12 cellular contexts compared by ENCODE assay signal in the genomic region with DNA sequence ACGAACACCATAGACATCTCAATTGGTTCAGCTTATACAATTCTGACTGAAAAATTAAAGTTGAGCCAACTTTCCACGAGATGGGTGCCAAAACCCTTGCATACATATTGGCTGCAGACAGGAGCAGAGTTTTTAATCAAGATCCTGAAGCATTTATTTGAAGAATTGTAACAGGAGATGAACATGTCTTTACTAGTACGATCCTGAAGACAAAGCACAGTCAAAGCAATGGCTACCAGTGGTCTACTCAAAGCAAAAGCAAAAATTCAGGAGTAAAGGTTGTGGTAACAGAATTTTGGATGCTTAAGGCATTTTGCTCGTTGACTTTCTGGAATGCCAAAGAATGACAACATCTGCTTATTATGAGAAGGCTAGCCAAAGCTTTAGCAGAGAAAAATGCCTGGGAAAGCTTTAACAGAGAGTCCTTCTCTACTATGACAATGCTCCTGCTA. TPM values are rescaled to one million over a fixed set of nuclear protein-coding genes. Genes with fewer than 3 reads are reported as not detected.
DNase-seq lines count a peak whose midpoint lies in the region; ATAC-seq and TF ChIP-seq lines count a peak whose summit lies in the region.
"Had no signal": no experiment of that assay in that cellular context is flagged by ENCODE, and none has a peak within 500 bp of the region (broad histone marks: within the 10 kb centered on the region; RNA-seq: fewer than 3 reads in every experiment).

No MANE protein-coding gene starts in this region.

- CTCF ChIA-PET in AG04450 (lab: Charles Lee), result no interaction called here

- peak overlapping the region; percentile 42 for H3K27ac ChIP-seq in AG04450 (ENCODE audit: low read depth, low read length)
- H3K27ac ChIP-seq: SJCRH30 had no signal

- H3K9me3 Mint-ChIP-seq in type B pancreatic cell, result peaks cover 19% of the 10 kb centered on the region

- TF ChIP-seq CTCF in AG04450 (IDR thresholded peaks at IDR 0.05; ENCODE audit: low read depth, low read length), result no peak
- no peak for TF ChIP-seq CTCF in fibroblast of villous mesenchyme (IDR thresholded peaks at IDR 0.05; ENCODE audit: insufficient read depth, low read depth, low read length)
- no peak for TF ChIP-seq CTCF in type B pancreatic cell (conservative IDR thresholded peaks at IDR 0.05)

- DNase-seq in AG04450 (ENCODE audit: low read depth, low spot score) (peak; percentile 33), RPMI7951 (ENCODE audit: low read depth) (peak; percentile 25), fibroblast of villous mesenchyme (ENCODE audit: low read depth) (peak; percentile 70), non-pigmented ciliary epithelial cell (ENCODE audit: low read depth) (peak; percentile 24), type B pancreatic cell (ENCODE audit: extremely low spot score, unreplicated experiment) (no peak), SIG-M5 treated with dmso at 0.1 percent for 504 hours (lab: John Stamatoyannopoulos, UW; ENCODE audit: unreplicated experiment) (no peak)
- DNase-seq: activated CD4-positive, alpha-beta T cell treated with anti-CD3 and anti-CD28 coated beads for 1 hour; activated naive CD4-positive, alpha-beta T cell; SJCRH30; stimulated activated CD4-positive, alpha-beta T cell treated with anti-CD3 and anti-CD28 coated beads, Interleukin-4, amount 100 ng/mL, for 4 hours had no signal

- POLR2A ChIA-PET in AG04450 (lab: Yijun Ruan, JAX), result no interaction called here

- H3K27ac Mint-ChIP-seq in type B pancreatic cell, result no peak overlapping the region

- no peaks in the 10 kb centered on the region for H3K27me3 Mint-ChIP-seq in type B pancreatic cell

- ATAC-seq in GM21576 (IDR thresholded peaks at IDR 0.05; ENCODE audit: unreplicated experiment) (no peak), HG02571 (IDR thresholded peaks at IDR 0.05; ENCODE audit: unreplicated experiment) (no peak)

- no peaks in the 10 kb centered on the region for H3K27me3 ChIP-seq in AG04450 (ENCODE audit: control insufficient read depth, insufficient read depth, low read length)
- H3K27me3 ChIP-seq: SJCRH30 had no signal

- H3K4me3 ChIP-seq in AG04450 (ENCODE audit: low read depth, low read length) (no peak overlapping the region), fibroblast of villous mesenchyme (ENCODE audit: low read depth, low read length) (no peak overlapping the region)
- H3K4me3 ChIP-seq: SJCRH30 had no signal

- H3K36me3 Mint-ChIP-seq in type B pancreatic cell, result peaks cover 29% of the 10 kb centered on the region

- H3K4me3 Mint-ChIP-seq in type B pancreatic cell, result no peak overlapping the region

- peaks cover 9% of the 10 kb centered on the region for H3K4me1 Mint-ChIP-seq in type B pancreatic cell (ENCODE audit: unreplicated experiment)

- no peaks in the 10 kb centered on the region; the same call in 1 of the 2 replicates for H3K9me3 ChIP-seq in AG04450 (ENCODE audit: control insufficient read depth, insufficient read depth, low read length)
- H3K9me3 ChIP-seq: SJCRH30 had no signal

RNA-seq across cellular contexts. Expression of gene ZDHHC17, which starts 20.7 kb away (rescaled TPM):
- 35.3 and 48.1 TPM in 2 replicates for polyA plus RNA-seq in AG04450 (2011; rRNA removed)
- 50.3 and 101 TPM in 2 replicates for polyA minus RNA-seq in AG04450 (2011; rRNA and poly(A)+ RNA removed)
- total RNA-seq in RPMI7951 (2014; rRNA removed; shearing (Covaris generic)), result 20.6 and 25.0 TPM in 2 replicates
- total RNA-seq in fibroblast of villous mesenchyme (73.0 and 88.3 TPM in 2 replicates), type B pancreatic cell (ENCODE audit: low replicate concordance) (20.1 and 42.5 TPM in 2 replicates)

Comparison
In these comparisons a context has a peak if more than half of its experiments do, and no peak if none do; other contexts are left out.
1. DNase-seq: peak in AG04450 (single experiment), RPMI7951 (single experiment), fibroblast of villous mesenchyme (single experiment) and non-pigmented ciliary epithelial cell (single experiment); none in type B pancreatic cell (single experiment) and SIG-M5 treated with dmso at 0.1 percent for 504 hours (single experiment).